1 cellular context compared by ENCODE assay signal in the genomic region with DNA sequence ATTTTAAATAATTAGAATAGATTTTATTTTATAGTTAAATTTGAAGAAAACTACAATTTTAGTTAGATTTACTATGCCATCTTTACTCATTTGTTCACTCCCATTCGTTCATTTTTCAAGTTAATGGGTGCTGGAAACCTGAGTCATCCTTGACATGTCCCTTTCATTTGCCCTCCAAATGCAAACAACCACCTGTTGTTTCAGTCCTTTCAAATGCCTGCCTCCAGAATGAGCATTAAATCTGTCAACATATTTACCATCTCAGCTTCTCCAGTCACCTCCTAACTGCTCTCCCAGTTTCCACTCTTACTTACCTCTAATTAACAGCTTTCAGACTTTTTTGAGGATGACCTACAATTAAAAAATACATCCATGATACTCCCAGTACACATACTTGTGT.
TF ChIP-seq lines count a peak whose summit lies in the region.

No MANE protein-coding gene starts in this region.

TF ChIP-seq in liver, 16 proteins besides CTCF, POLR2A, EP300 and RAD21 (continued from another document):
- TF ChIP-seq HNF4G (IDR thresholded peaks at IDR 0.05) (no peak), FOXA2 (IDR thresholded peaks at IDR 0.05) (no peak), GABPA (IDR thresholded peaks at IDR 0.05 in 1 of 2, conservative IDR thresholded peaks at IDR 0.05 in 1 of 2) (no peak), TAF1 (conservative IDR thresholded peaks at IDR 0.05) (no peak)
- TF ChIP-seq, protein P1, sequence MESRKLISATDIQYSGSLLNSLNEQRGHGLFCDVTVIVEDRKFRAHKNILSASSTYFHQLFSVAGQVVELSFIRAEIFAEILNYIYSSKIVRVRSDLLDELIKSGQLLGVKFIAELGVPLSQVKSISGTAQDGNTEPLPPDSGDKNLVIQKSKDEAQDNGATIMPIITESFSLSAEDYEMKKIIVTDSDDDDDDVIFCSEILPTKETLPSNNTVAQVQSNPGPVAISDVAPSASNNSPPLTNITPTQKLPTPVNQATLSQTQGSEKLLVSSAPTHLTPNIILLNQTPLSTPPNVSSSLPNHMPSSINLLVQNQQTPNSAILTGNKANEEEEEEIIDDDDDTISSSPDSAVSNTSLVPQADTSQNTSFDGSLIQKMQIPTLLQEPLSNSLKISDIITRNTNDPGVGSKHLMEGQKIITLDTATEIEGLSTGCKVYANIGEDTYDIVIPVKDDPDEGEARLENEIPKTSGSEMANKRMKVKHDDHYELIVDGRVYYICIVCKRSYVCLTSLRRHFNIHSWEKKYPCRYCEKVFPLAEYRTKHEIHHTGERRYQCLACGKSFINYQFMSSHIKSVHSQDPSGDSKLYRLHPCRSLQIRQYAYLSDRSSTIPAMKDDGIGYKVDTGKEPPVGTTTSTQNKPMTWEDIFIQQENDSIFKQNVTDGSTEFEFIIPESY (IDR thresholded peaks at IDR 0.05) = no peak
